In the genomic region with DNA sequence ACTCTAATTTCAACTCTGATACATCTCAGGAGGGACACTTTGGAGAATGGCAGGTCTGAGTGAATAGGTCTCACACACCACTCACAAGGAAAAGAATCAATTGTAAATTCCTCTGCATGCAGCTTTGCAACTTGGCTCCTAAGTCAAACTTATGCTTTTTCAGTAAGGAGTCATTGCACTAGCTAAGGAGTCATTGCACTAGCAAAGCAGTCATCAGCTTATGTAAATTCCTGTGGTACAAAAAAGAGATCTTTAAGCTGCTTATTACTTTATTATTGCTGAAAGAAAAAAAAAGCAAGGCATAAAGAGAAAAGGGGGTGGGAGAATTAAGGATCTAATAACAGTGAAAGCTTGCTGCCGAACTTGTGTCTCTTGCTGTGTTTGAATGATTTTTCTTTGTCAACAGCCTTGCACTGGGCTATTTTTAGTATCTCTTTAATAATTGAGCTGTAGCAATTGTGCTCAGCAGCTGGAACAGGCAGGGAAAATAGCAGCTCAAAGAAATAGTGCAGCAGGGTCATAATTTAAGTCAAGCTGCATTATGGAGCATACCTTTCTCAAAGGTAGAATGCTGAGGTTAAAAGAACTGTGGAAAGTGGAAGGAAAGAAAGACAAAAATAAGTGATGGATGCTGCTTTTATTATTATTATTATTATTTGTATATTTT, we compare ENCODE assay signal across 32 cellular contexts.
DNase-seq lines count a peak whose midpoint lies in the region; ATAC-seq and TF ChIP-seq lines count a peak whose summit lies in the region.
"Had no signal": no experiment of that assay in that cellular context is flagged by ENCODE, and none has a peak within 500 bp of the region (broad histone marks: within the 10 kb centered on the region; RNA-seq: fewer than 3 reads in every experiment).

No MANE protein-coding gene starts in this region.

- H3K27ac Mint-ChIP-seq in nephron = peak overlapping the region; percentile 29 to 81 (median 75)
- H3K27ac Mint-ChIP-seq: activated CD4-positive, alpha-beta T cell treated with anti-CD3 and anti-CD28 coated beads, Interleukin-2, amount 10 ng/mL, durations not matched to agents 24 days and 14 days; activated naive CD4-positive, alpha-beta T cell treated with anti-CD3 and anti-CD28 coated beads, Interleukin-2, amount 50 U/mL, for 24 hours; activated T-helper 2 cell treated with anti-CD3 and anti-CD28 coated beads, Interferon-gamma antibody, Interleukin-2, Interleukin-4, amounts not matched to agents 10 μg/mL and 5 μg/mL and 100 μg/mL, durations not matched to agents 14 hours and 24 hours and 36 hours; B cell; memory B cell; T-cell had no signal

- no TSS peak for BruUV-seq in A673 (replicated peaks; lab: Mats Ljungman, UMichigan)

- POLR2A ChIA-PET in A673 (lab: Charles Lee; ENCODE audit: low non-redundant PET) (no interaction called here), HEK293 (lab: Yijun Ruan, JAX) (no interaction called here)

- H3K9me3 Mint-ChIP-seq in nephron = peaks cover 14% of the 10 kb centered on the region
- H3K9me3 Mint-ChIP-seq: activated CD4-positive, alpha-beta T cell treated with anti-CD3 and anti-CD28 coated beads, Interleukin-2, amount 10 ng/mL, durations not matched to agents 24 days and 14 days had no signal

- CTCF ChIA-PET in A673 (lab: Charles Lee) = no interaction called here
- CTCF ChIA-PET in HEK293 (lab: Yijun Ruan, JAX) = interaction anchor here (0.7 kb wide), 1 partner anchor 18 kb away, joined by 3 read pairs; no protein-coding TSS in a partner anchor

- H3K4me3 Mint-ChIP-seq in nephron = peak overlapping the region in 1 of 3 experiments; percentile 7
- H3K4me3 Mint-ChIP-seq: activated CD4-positive, alpha-beta T cell treated with anti-CD3 and anti-CD28 coated beads, Interleukin-2, amount 10 ng/mL, durations not matched to agents 24 days and 14 days; activated naive CD4-positive, alpha-beta T cell treated with anti-CD3 and anti-CD28 coated beads, Interleukin-2, amount 50 U/mL, for 24 hours; B cell; memory B cell; T-cell had no signal

- H3K27ac ChIP-seq in A673 (ENCODE audit: low read depth, low read length, poor library complexity, severe bottlenecking) = no peak overlapping the region
- no peak overlapping the region for H3K27ac ChIP-seq in HEK293 (ENCODE audit: extremely low read depth, low read depth, low read length)
- H3K27ac ChIP-seq: breast epithelium, sigmoid colon, SJSA1, tibial artery, WERI-Rb-1 had no signal

- H3K9me3 ChIP-seq in A673 (ENCODE audit: low read depth, low read length, poor library complexity, severe bottlenecking) (no peaks in the 10 kb centered on the region), HEK293 (ENCODE audit: control insufficient read depth, insufficient read depth, low read depth, low read length) (no peaks in the 10 kb centered on the region)
- H3K9me3 ChIP-seq: breast epithelium, sigmoid colon, SJSA1, tibial artery had no signal

- no peak overlapping the region for H3K4me3 ChIP-seq in A673 (ENCODE audit: low read depth, low read length, poor library complexity, severe bottlenecking)
- no peak overlapping the region for H3K4me3 ChIP-seq in HEK293 (ENCODE audit: low read depth, low read length)
- no peak overlapping the region for H3K4me3 ChIP-seq in astrocyte of the spinal cord (ENCODE audit: low read depth, low read length)
- H3K4me3 ChIP-seq: breast epithelium, sigmoid colon, SJSA1, tibial artery had no signal

- H3K27me3 ChIP-seq in A673 (replicated peaks; ENCODE audit: insufficient read depth, low read depth, low read length, poor library complexity) = no peaks in the 10 kb centered on the region
- H3K27me3 ChIP-seq: breast epithelium, sigmoid colon, SJSA1, tibial artery had no signal

- H3K36me3 Mint-ChIP-seq in nephron (ENCODE audit: low read depth) = no peaks in the 10 kb centered on the region
- H3K36me3 Mint-ChIP-seq: activated naive CD4-positive, alpha-beta T cell treated with anti-CD3 and anti-CD28 coated beads, Interleukin-2, amount 50 U/mL, for 24 hours; memory B cell; T-cell had no signal

- ATAC-seq in GM19324 (IDR thresholded peaks at IDR 0.05; ENCODE audit: low FRiP score, unreplicated experiment) = no peak
- ATAC-seq: HCT116, left lobe of liver, T-cell had no signal

- DNase-seq in A673 (ENCODE audit: low spot score) (peak; percentile 19), astrocyte of the spinal cord (ENCODE audit: low read depth, low spot score) (peak; percentile 5), NCI-H1436 (lab: John Stamatoyannopoulos, UW) (no peak), RKO (ENCODE audit: low spot score) (no peak), NCI-H146 (lab: John Stamatoyannopoulos, UW) (no peak)
- DNase-seq: ACHN; activated CD4-positive, alpha-beta T cell treated with anti-CD3 and anti-CD28 coated beads, Interleukin-2, amount 10 ng/mL, durations not matched to agents 24 days and 14 days; activated CD8-positive, alpha-beta memory T cell treated with anti-CD3 and anti-CD28 coated beads for 24 hours; activated T-cell treated with anti-CD3 and anti-CD28 coated beads for 4 hours; amygdala; hippocampal formation; Kasumi-1; NCI-H1930; NCI-H2227 treated with DMSO at 0.1 percent for 48 hours; NCI-H69; RPMI8226; sigmoid colon; stimulated activated CD4-positive, alpha-beta T cell treated with anti-CD3 and anti-CD28 coated beads, Interleukin-4, amount 100 ng/mL, for 1 hour; T-cell; tibial artery; WERI-Rb-1 had no signal

- H3K27me3 Mint-ChIP-seq in nephron (ENCODE audit: low read depth) = no peaks in the 10 kb centered on the region
- H3K27me3 Mint-ChIP-seq: activated CD4-positive, alpha-beta T cell treated with anti-CD3 and anti-CD28 coated beads, Interleukin-2, amount 10 ng/mL, durations not matched to agents 24 days and 14 days; activated naive CD4-positive, alpha-beta T cell treated with anti-CD3 and anti-CD28 coated beads, Interleukin-2, amount 50 U/mL, for 24 hours; B cell; memory B cell; T-cell had no signal

- H3K4me1 Mint-ChIP-seq in nephron = peaks cover 33% of the 10 kb centered on the region
- H3K4me1 Mint-ChIP-seq: activated CD4-positive, alpha-beta T cell treated with anti-CD3 and anti-CD28 coated beads, Interleukin-2, amount 10 ng/mL, durations not matched to agents 24 days and 14 days; activated naive CD4-positive, alpha-beta T cell treated with anti-CD3 and anti-CD28 coated beads, Interleukin-2, amount 50 U/mL, for 24 hours; memory B cell; T-cell had no signal

- in situ Hi-C loops in astrocyte of the spinal cord (cut with HindIII; ENCODE audit: low sequenced_read_pairs) = no loop called here

- intact Hi-C loops in A673 (cut with micrococcal nuclease; ENCODE audit: unreplicated experiment) = no loop called here

- TF ChIP-seq CTCF in A673 (conservative IDR thresholded peaks at IDR 0.05; ENCODE audit: low read depth, low read length) (no peak), HEK293 (tag by site-specific recombination; IDR thresholded peaks at IDR 0.05) (no peak), astrocyte of the spinal cord (IDR thresholded peaks at IDR 0.05; ENCODE audit: low read depth, low read length) (no peak), nephron (IDR thresholded peaks at IDR 0.05; ENCODE audit: unreplicated experiment in 3 of 3) (no peak)

- H3K4me1 ChIP-seq in A673 (ENCODE audit: insufficient read depth, low read length, poor library complexity, severe bottlenecking) = no peaks in the 10 kb centered on the region
- H3K4me1 ChIP-seq in HEK293 (ENCODE audit: control insufficient read depth, insufficient read depth, low read length) = no peaks in the 10 kb centered on the region
- H3K4me1 ChIP-seq: breast epithelium, sigmoid colon, SJSA1, tibial artery had no signal

- no peaks in the 10 kb centered on the region for H3K36me3 ChIP-seq in A673 (ENCODE audit: insufficient read depth, low read length, poor library complexity, severe bottlenecking)
- no peaks in the 10 kb centered on the region for H3K36me3 ChIP-seq in HEK293 (ENCODE audit: control insufficient read depth in 2 of 2, insufficient read depth in 1 of 2, low read length in 2 of 2)
- H3K36me3 ChIP-seq: breast epithelium, sigmoid colon, SJSA1, tibial artery, WERI-Rb-1 had no signal

TF ChIP-seq in HEK293, 187 proteins besides CTCF, POLR2A, EP300 and RAD21:
- TF ChIP-seq ZNF423 (tag by site-specific recombination; IDR thresholded peaks at IDR 0.05) (no peak), ZNF394 (tag by site-specific recombination; IDR thresholded peaks at IDR 0.05; ENCODE audit: borderline replicate concordance) (no peak), ZNF747 (tag by site-specific recombination; IDR thresholded peaks at IDR 0.05) (no peak), ZNF596 (tag by site-specific recombination; IDR thresholded peaks at IDR 0.05) (no peak), ZNF169 (tag by site-specific recombination; IDR thresholded peaks at IDR 0.05) (peak; percentile 83; the same call in 1 of the 2 replicates), GLIS2 (tag by site-specific recombination; IDR thresholded peaks at IDR 0.05) (no peak)
- TF ChIP-seq, protein P1, sequence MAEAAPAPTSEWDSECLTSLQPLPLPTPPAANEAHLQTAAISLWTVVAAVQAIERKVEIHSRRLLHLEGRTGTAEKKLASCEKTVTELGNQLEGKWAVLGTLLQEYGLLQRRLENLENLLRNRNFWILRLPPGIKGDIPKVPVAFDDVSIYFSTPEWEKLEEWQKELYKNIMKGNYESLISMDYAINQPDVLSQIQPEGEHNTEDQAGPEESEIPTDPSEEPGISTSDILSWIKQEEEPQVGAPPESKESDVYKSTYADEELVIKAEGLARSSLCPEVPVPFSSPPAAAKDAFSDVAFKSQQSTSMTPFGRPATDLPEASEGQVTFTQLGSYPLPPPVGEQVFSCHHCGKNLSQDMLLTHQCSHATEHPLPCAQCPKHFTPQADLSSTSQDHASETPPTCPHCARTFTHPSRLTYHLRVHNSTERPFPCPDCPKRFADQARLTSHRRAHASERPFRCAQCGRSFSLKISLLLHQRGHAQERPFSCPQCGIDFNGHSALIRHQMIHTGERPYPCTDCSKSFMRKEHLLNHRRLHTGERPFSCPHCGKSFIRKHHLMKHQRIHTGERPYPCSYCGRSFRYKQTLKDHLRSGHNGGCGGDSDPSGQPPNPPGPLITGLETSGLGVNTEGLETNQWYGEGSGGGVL (tag by site-specific recombination; IDR thresholded peaks at IDR 0.05) = no peak
- TF ChIP-seq, protein P2, sequence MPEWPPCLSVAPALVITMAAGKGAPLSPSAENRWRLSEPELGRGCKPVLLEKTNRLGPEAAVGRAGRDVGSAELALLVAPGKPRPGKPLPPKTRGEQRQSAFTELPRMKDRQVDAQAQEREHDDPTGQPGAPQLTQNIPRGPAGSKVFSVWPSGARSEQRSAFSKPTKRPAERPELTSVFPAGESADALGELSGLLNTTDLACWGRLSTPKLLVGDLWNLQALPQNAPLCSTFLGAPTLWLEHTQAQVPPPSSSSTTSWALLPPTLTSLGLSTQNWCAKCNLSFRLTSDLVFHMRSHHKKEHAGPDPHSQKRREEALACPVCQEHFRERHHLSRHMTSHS (tag by site-specific recombination; IDR thresholded peaks at IDR 0.05) = no peak
TF ChIP-seq in HEK293: peak in this region for 1.

Comparison
In these comparisons a context has a peak if more than half of its experiments do, and no peak if none do; other contexts are left out.
1. DNase-seq: peak in A673 (single experiment) and astrocyte of the spinal cord (single experiment); none in NCI-H1436 (single experiment), RKO (single experiment) and NCI-H146 (single experiment).